1 cellular context compared by ENCODE assay signal in the genomic region with DNA sequence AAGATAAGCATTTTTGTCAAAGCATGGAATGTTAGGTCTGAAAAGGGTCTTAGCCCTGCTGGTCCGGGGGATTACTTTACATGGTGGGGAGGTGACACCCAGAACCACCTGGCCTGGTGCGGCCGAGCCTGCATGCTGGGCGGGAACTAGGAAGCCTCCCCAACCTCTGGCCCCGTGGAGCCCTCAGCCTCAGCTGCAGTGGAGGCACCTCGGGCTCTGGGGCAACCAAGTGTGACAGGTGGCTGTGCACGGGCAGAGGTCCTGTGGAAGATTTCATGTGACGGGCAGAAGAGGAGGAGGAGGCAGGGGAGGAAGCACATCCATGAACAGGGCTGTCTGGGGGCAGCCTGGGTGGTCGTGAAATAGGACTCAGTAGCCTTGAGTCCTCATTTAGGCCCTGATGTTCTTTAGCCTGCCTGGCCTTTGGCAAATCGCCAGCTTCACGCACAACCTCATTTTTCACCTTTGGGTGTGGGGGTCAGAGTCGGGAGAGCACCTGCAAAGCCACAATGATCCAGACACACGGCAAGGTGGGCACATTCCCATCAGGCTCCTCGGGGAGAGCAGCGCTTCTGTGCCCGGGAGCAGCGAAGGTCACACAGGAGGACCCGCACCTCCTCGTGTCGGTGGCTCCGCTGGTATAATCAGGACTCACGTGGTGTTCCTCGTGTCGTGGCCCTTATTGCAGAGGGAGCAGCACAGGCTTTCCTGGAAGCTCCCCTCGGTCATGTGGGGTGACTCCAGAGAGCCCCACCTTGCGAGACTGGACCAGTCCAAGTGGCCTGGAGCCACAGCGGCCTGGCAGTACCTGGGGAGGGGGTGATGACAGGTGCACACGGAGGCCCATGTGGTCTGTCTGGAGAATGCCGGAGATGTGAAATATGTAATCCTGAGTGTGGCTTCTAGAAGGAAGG.
TF ChIP-seq lines count a peak whose summit lies in the region.

No MANE protein-coding gene starts in this region.

TF ChIP-seq in K562, 482 proteins besides CTCF, POLR2A, EP300 and RAD21:
- no peak for TF ChIP-seq NR2C2 (CRISPR knock-in tag; IDR thresholded peaks at IDR 0.05)
- no peak for TF ChIP-seq NR2C2 (tag; IDR thresholded peaks at IDR 0.05)
- peak; percentile 35; the same call in 1 of the 2 replicates for TF ChIP-seq NFIX (CRISPR knock-in tag; IDR thresholded peaks at IDR 0.05; ENCODE audit: low read depth)
- peak; percentile 84 for TF ChIP-seq NFIC (IDR thresholded peaks at IDR 0.05)
- no peak for TF ChIP-seq ARID1B (IDR thresholded peaks at IDR 0.05)
